ENCODE assay signal across 8 cellular contexts in genomic region chr1:25616080-25616931, GRCh38. TPM values are rescaled to one million over a fixed set of nuclear protein-coding genes. Genes with fewer than 3 reads are reported as not detected.
A peak's percentile ranks its signal among the peaks of the same experiment; 100 is the strongest.
DNase-seq lines count a peak whose midpoint lies in the region; ATAC-seq and TF ChIP-seq lines count a peak whose summit lies in the region.

Gene MAN1C1 (plus strand): TSS chr1:25616791. CDS start chr1:25617798, 1,007 bp downstream.

- H3K36me3 Mint-ChIP-seq in CD8-positive, alpha-beta T cell, result peaks cover 4% of the 10 kb centered on the region
- H3K36me3 Mint-ChIP-seq in activated T-cell treated with anti-CD3 and anti-CD28 coated beads, Interleukin-2, amount 50 U/mL, for 4 hours (ENCODE audit: insufficient read depth), result no peaks in the 10 kb centered on the region

- no peak for TF ChIP-seq EP300 in esophagus muscularis mucosa (IDR thresholded peaks at IDR 0.05)

- peak within 1 kb of the TSS; percentile 74 for H3K27ac ChIP-seq in CD8-positive, alpha-beta T cell (ENCODE audit: low read depth, low read length)
- H3K27ac ChIP-seq in HUES48 (ENCODE audit: low read depth, low read length) (no peak within 1 kb of the TSS), esophagus muscularis mucosa (replicated peaks in 1 of 4) (peak within 1 kb of the TSS; percentile 86 to 90 (median 89))

- peak within 1 kb of the TSS; percentile 74 for H3K4me3 ChIP-seq in CD8-positive, alpha-beta T cell (ENCODE audit: low read depth, low read length)
- H3K4me3 ChIP-seq in HUES48 (ENCODE audit: low read depth, low read length) (peak within 1 kb of the TSS; percentile 78), esophagus muscularis mucosa (peak within 1 kb of the TSS; percentile 71 to 98 (median 96)), mucosa of stomach (ENCODE audit: low read length) (peak within 1 kb of the TSS; percentile 21)

- TF ChIP-seq POLR2A in esophagus muscularis mucosa (IDR thresholded peaks at IDR 0.05; ENCODE audit: low read depth), result no peak

- no peaks in the 10 kb centered on the region for H3K9me3 Mint-ChIP-seq in CD8-positive, alpha-beta T cell
- no peaks in the 10 kb centered on the region for H3K9me3 Mint-ChIP-seq in activated T-cell treated with anti-CD3 and anti-CD28 coated beads, Interleukin-2, amount 50 U/mL, for 4 hours

- 0 out of 2 replicates have a peak within 1 kb of the TSS, but pooled peaks have one; percentile 25 for H3K9ac ChIP-seq in HUES48 (ENCODE audit: low read depth, low read length)
- peak within 1 kb of the TSS; percentile 51 for H3K9ac ChIP-seq in mucosa of stomach (ENCODE audit: low read length)

- H3K4me3 Mint-ChIP-seq in CD8-positive, alpha-beta T cell, result peak within 1 kb of the TSS; percentile 83
- peak within 1 kb of the TSS; percentile 67 for H3K4me3 Mint-ChIP-seq in activated T-cell treated with anti-CD3 and anti-CD28 coated beads, Interleukin-2, amount 50 U/mL, for 4 hours

- H3K9me3 ChIP-seq in CD8-positive, alpha-beta T cell (ENCODE audit: low read length), result no peaks in the 10 kb centered on the region
- H3K9me3 ChIP-seq in HUES48 (ENCODE audit: control insufficient read depth, insufficient read depth, low read length) (no peaks in the 10 kb centered on the region), esophagus muscularis mucosa (no peaks in the 10 kb centered on the region), mucosa of stomach (ENCODE audit: control insufficient read depth, low read length) (no peaks in the 10 kb centered on the region)

- POLR2A ChIA-PET in CD8-positive, alpha-beta T cell (lab: Charles Lee), result interaction anchor here (0.8 to 2.1 kb wide), 15 partner anchors 8 to 204 kb away, joined by 3 to 9 read pairs (median 4); partner anchors contain the start of gene MTFR1L

- WGBS in esophagus muscularis mucosa, result 0% methylated on average over 6 of the region's 107 CpGs

- DNase-seq in CD8-positive, alpha-beta T cell, result peak; percentile 70 to 93 (median 79)
- DNase-seq in OCI-M2 (lab: John Stamatoyannopoulos, UW; ENCODE audit: unreplicated experiment) (peak; percentile 17), esophagus muscularis mucosa (ENCODE audit: extremely low spot score) (peak; percentile 96)
- peak; percentile 79 for DNase-seq in activated T-cell treated with anti-CD3 and anti-CD28 coated beads, Interleukin-2, amount 50 U/mL, for 4 hours
- peak; percentile 65 to 75 for DNase-seq in stimulated activated CD8-positive, alpha-beta memory T cell treated with anti-CD3 and anti-CD28 coated beads, Interleukin-7, amount 100 ng/mL, for 1 hour (ENCODE audit: low read depth in 2 of 2)

- no peaks in the 10 kb centered on the region for H3K27me3 ChIP-seq in CD8-positive, alpha-beta T cell (ENCODE audit: insufficient read depth, low read length)
- H3K27me3 ChIP-seq in HUES48 (ENCODE audit: control insufficient read depth, insufficient read depth, low read length), result peaks cover 16% of the 10 kb centered on the region
- no peaks in the 10 kb centered on the region for H3K27me3 ChIP-seq in esophagus muscularis mucosa
- peaks cover 35% of the 10 kb centered on the region for H3K27me3 ChIP-seq in mucosa of stomach (ENCODE audit: control insufficient read depth, insufficient read depth, low read length)

- H3K4me1 ChIP-seq in CD8-positive, alpha-beta T cell (ENCODE audit: insufficient read depth, low read length), result peaks cover 47% of the 10 kb centered on the region
- H3K4me1 ChIP-seq in HUES48 (ENCODE audit: control insufficient read depth, insufficient read depth, low read length) (peaks cover 22% of the 10 kb centered on the region), esophagus muscularis mucosa (peaks cover 40 to 54% (median 51%) of the 10 kb centered on the region in 4 donors), mucosa of stomach (ENCODE audit: control insufficient read depth, insufficient read depth, low read length) (peaks cover 10% of the 10 kb centered on the region)

- no peak for TF ChIP-seq CTCF in CD8-positive, alpha-beta T cell (IDR thresholded peaks at IDR 0.05)
- peak; percentile 44 to 66 (median 58) for TF ChIP-seq CTCF in esophagus muscularis mucosa (IDR thresholded peaks at IDR 0.05)

- peaks cover 51% of the 10 kb centered on the region for H3K4me1 Mint-ChIP-seq in CD8-positive, alpha-beta T cell (ENCODE audit: low read depth)
- peaks cover 56% of the 10 kb centered on the region for H3K4me1 Mint-ChIP-seq in activated T-cell treated with anti-CD3 and anti-CD28 coated beads, Interleukin-2, amount 50 U/mL, for 4 hours (ENCODE audit: low read depth)

- H3K36me3 ChIP-seq in CD8-positive, alpha-beta T cell (ENCODE audit: insufficient read depth, low read length), result no peaks in the 10 kb centered on the region
- H3K36me3 ChIP-seq in HUES48 (ENCODE audit: control insufficient read depth, insufficient read depth, low read length), result no peaks in the 10 kb centered on the region
- no peaks in the 10 kb centered on the region for H3K36me3 ChIP-seq in esophagus muscularis mucosa
- no peaks in the 10 kb centered on the region for H3K36me3 ChIP-seq in mucosa of stomach (ENCODE audit: control insufficient read depth, insufficient read depth, low read length)

- H3K27ac Mint-ChIP-seq in CD8-positive, alpha-beta T cell, result peak within 1 kb of the TSS; percentile 49

- ATAC-seq in CD8-positive, alpha-beta T cell, result peak; percentile 76
- ATAC-seq in GM19463 (IDR thresholded peaks at IDR 0.05; ENCODE audit: unreplicated experiment), result peak; percentile 67
- peak; percentile 60 to 67 for ATAC-seq in activated T-cell treated with anti-CD3 and anti-CD28 coated beads, Interleukin-2, amount 50 U/mL, for 4 hours

- H3K27me3 Mint-ChIP-seq in CD8-positive, alpha-beta T cell (ENCODE audit: low read depth), result no peaks in the 10 kb centered on the region
- H3K27me3 Mint-ChIP-seq in activated T-cell treated with anti-CD3 and anti-CD28 coated beads, Interleukin-2, amount 50 U/mL, for 4 hours (ENCODE audit: low read depth), result peaks cover 2% of the 10 kb centered on the region

- intact Hi-C loops in CD8-positive, alpha-beta T cell (cut with DNase I, micrococcal nuclease), result loop anchor here (1.0 to 5.0 kb wide), 9 partner anchors 54 to 381 kb away; partner anchors contain the start of genes LDLRAP1 (in 1 of the 2), MACO1 (in 1 of the 2), MTFR1L (in 1 of the 2) and PAFAH2 (in 1 of the 2)
- intact Hi-C loops in esophagus muscularis mucosa (cut with DNase I), result loop anchor here (5.0 kb wide), 1 partner anchor 126 kb away; no protein-coding TSS in a partner anchor

- CTCF ChIA-PET in CD8-positive, alpha-beta T cell (lab: Charles Lee), result interaction anchor here (1.6 to 9.5 kb wide), 5 partner anchors 88 to 196 kb away, joined by 3 to 135 read pairs (median 7); no protein-coding TSS in a partner anchor

RNA-seq across cellular contexts. Expression of gene MAN1C1, which starts in this region (rescaled TPM):
- total RNA-seq in CD8-positive, alpha-beta T cell, result 10 to 100 TPM; 24.6 to 25.7 TPM
- total RNA-seq in activated T-cell treated with anti-CD3 and anti-CD28 coated beads, Interleukin-2, amount 50 U/mL, for 4 hours, result 1 to 10 TPM; 2.7 to 5.7 (median 3.1) TPM
- total RNA-seq in esophagus muscularis mucosa, result 10 to 100 TPM; 20.2 to 22.8 (median 20.7) TPM

Comparison
In these comparisons a context has a peak if more than half of its experiments do, and no peak if none do; other contexts are left out.
1. DNase-seq: peak in every context shown above with its lines; median percentile 96 in esophagus muscularis mucosa; 79 in CD8-positive, alpha-beta T cell; 79 in activated T-cell treated with anti-CD3 and anti-CD28 coated beads, Interleukin-2, amount 50 U/mL, for 4 hours; 70 in stimulated activated CD8-positive, alpha-beta memory T cell treated with anti-CD3 and anti-CD28 coated beads, Interleukin-7, amount 100 ng/mL, for 1 hour; 17 in OCI-M2.
2. H3K4me3 ChIP-seq: peak in every context shown above with its lines; median percentile 96 in esophagus muscularis mucosa; 78 in HUES48; 74 in CD8-positive, alpha-beta T cell; 21 in mucosa of stomach.